Comparison of ENCODE assay signal across 8 cellular contexts in genomic region chr1:212950243-212951057, GRCh38. TPM values are rescaled to one million over a fixed set of nuclear protein-coding genes. Genes with fewer than 3 reads are reported as not detected.
DNase-seq lines count a peak whose midpoint lies in the region; ATAC-seq and TF ChIP-seq lines count a peak whose summit lies in the region.

Gene VASH2, plus strand, starts transcription at chr1:212950541. Its CDS starts 1,002 bp downstream, at chr1:212951543.

- TF ChIP-seq CTCF in GM12875 (IDR thresholded peaks at IDR 0.05; ENCODE audit: borderline replicate concordance, insufficient read depth, low read depth, low read length): no peak
- TF ChIP-seq CTCF in brain (conservative IDR thresholded peaks at IDR 0.05): no peak

- H3K4me2 ChIP-seq in skeletal muscle satellite cell (ENCODE audit: low read length): peak within 1 kb of the TSS; percentile 99

- no peak within 1 kb of the TSS for H3K27ac Mint-ChIP-seq in T-helper 2 cell treated with Interferon-gamma antibody and Interleukin-4, amounts not matched to agents 5 μg/mL and 100 μg/mL, for 36 hours
- H3K27ac Mint-ChIP-seq in brain: peak within 1 kb of the TSS; percentile 51 to 97 (median 91)

- DNase-seq in NCI-H128 (lab: John Stamatoyannopoulos, UW; ENCODE audit: unreplicated experiment) (peak; percentile 89), NK-92 (lab: John Stamatoyannopoulos, UW; ENCODE audit: unreplicated experiment) (no peak)
- peak; percentile 75 for DNase-seq in T-helper 2 cell treated with Interferon-gamma antibody and Interleukin-4, amounts not matched to agents 5 μg/mL and 100 μg/mL, for 36 hours (ENCODE audit: low spot score)

- ATAC-seq in HG02588 (IDR thresholded peaks at IDR 0.05; ENCODE audit: unreplicated experiment): peak; percentile 96

- H3K9ac ChIP-seq in skeletal muscle satellite cell (ENCODE audit: low read depth, low read length): peak within 1 kb of the TSS; percentile 61

- H3K9me3 Mint-ChIP-seq in T-helper 2 cell treated with Interferon-gamma antibody and Interleukin-4, amounts not matched to agents 5 μg/mL and 100 μg/mL, for 36 hours: peaks cover 6% of the 10 kb centered on the region
- H3K9me3 Mint-ChIP-seq in brain: peaks cover 0 to 13% (median 5%) of the 10 kb centered on the region in 5 experiments

- no peaks in the 10 kb centered on the region for H3K36me3 ChIP-seq in skeletal muscle satellite cell (ENCODE audit: insufficient read depth, low read length)

- H3K9me3 ChIP-seq in iPS-18c (ENCODE audit: control insufficient read depth, insufficient read depth, low read length) (no peaks in the 10 kb centered on the region), skeletal muscle satellite cell (replicated peaks; ENCODE audit: low read length) (no peaks in the 10 kb centered on the region)

- H3K4me3 ChIP-seq in GM12875 (ENCODE audit: low read depth, low read length) (peak within 1 kb of the TSS; percentile 81), iPS-18c (ENCODE audit: insufficient read depth, low read depth, low read length) (peak within 1 kb of the TSS; percentile 87), skeletal muscle satellite cell (ENCODE audit: low read length) (peak within 1 kb of the TSS; percentile 73)

- H3K4me1 ChIP-seq in skeletal muscle satellite cell (ENCODE audit: control insufficient read depth, insufficient read depth, low read length): peaks cover 17% of the 10 kb centered on the region

- H3K27me3 Mint-ChIP-seq in T-helper 2 cell treated with Interferon-gamma antibody and Interleukin-4, amounts not matched to agents 5 μg/mL and 100 μg/mL, for 36 hours (ENCODE audit: low read depth): peaks cover 58% of the 10 kb centered on the region
- peaks cover 21% of the 10 kb centered on the region for H3K27me3 Mint-ChIP-seq in brain

- H3K27me3 ChIP-seq in skeletal muscle satellite cell (ENCODE audit: control insufficient read depth, insufficient read depth, low read length): peaks cover 40% of the 10 kb centered on the region

- peaks cover 1% of the 10 kb centered on the region for H3K36me3 Mint-ChIP-seq in T-helper 2 cell treated with Interferon-gamma antibody and Interleukin-4, amounts not matched to agents 5 μg/mL and 100 μg/mL, for 36 hours (ENCODE audit: low read depth)
- peaks cover 30% of the 10 kb centered on the region for H3K36me3 Mint-ChIP-seq in brain

- peaks cover 8% of the 10 kb centered on the region for H3K4me1 Mint-ChIP-seq in T-helper 2 cell treated with Interferon-gamma antibody and Interleukin-4, amounts not matched to agents 5 μg/mL and 100 μg/mL, for 36 hours (ENCODE audit: low read depth)
- peaks cover 50% of the 10 kb centered on the region for H3K4me1 Mint-ChIP-seq in brain

- peak within 1 kb of the TSS; percentile 92 for H3K4me3 Mint-ChIP-seq in T-helper 2 cell treated with Interferon-gamma antibody and Interleukin-4, amounts not matched to agents 5 μg/mL and 100 μg/mL, for 36 hours
- peak within 1 kb of the TSS; percentile 91 to 97 (median 96) for H3K4me3 Mint-ChIP-seq in brain

RNA-seq across cellular contexts. Expression of gene VASH2, which starts in this region (rescaled TPM):
- 3.6 TPM for polyA plus RNA-seq in brain (ENCODE audit: insufficient read depth, low read depth, low replicate concordance)
- total RNA-seq in skeletal muscle satellite cell (2012; rRNA removed): 1.1 TPM in 1 of 2 replicates, not detected in the other
